12 cellular contexts compared by ENCODE assay signal in genomic region chr9:78707080-78707479, GRCh38.
DNase-seq lines count a peak whose midpoint lies in the region; ATAC-seq and TF ChIP-seq lines count a peak whose summit lies in the region.
"Had no signal": no experiment of that assay in that cellular context is flagged by ENCODE, and none has a peak within 500 bp of the region (broad histone marks: within the 10 kb centered on the region; RNA-seq: fewer than 3 reads in every experiment).

No MANE protein-coding gene starts in this region.

- H2AFZ ChIP-seq in PC-3 (ENCODE audit: low read length) = no peak overlapping the region

- no TSS peak for BruUV-seq in PC-3 (replicated peaks; lab: Mats Ljungman, UMichigan)

- H4K20me1 ChIP-seq in PC-3 (ENCODE audit: low read length) = no peaks in the 10 kb centered on the region

- no peak overlapping the region for H3K4me3 ChIP-seq in PC-3 (ENCODE audit: low read length)

- DNase-seq in PC-3 = no peak
- no peak for DNase-seq in Right ventricle myocardium inferior (ENCODE audit: missing footprints)
- no peak for DNase-seq in activated effector memory CD4-positive, alpha-beta T cell treated with anti-CD3 and anti-CD28 coated beads, Interleukin-2, amount 50 U/mL, for 16 hours
- DNase-seq in DMS153 treated with DMSO at 0.1 percent for 48 hours (lab: John Stamatoyannopoulos, UW; ENCODE audit: unreplicated experiment) = no peak
- DNase-seq in ecto neural progenitor cell (ENCODE audit: low spot score) = no peak
- DNase-seq: NCI-H1694, small intestine had no signal

- intact Hi-C loops in PC-3 (cut with micrococcal nuclease) (no loop called here), Right ventricle myocardium inferior (cut with DNase I) (no loop called here)

- no peaks in the 10 kb centered on the region for H3K79me2 ChIP-seq in PC-3 (ENCODE audit: low read length)

- H3K9me2 ChIP-seq in PC-3 (replicated peaks; ENCODE audit: low read length) = no peaks in the 10 kb centered on the region

- H3K4me2 ChIP-seq in PC-3 (ENCODE audit: low read length) = peak overlapping the region; percentile 77

- H3K36me3 ChIP-seq in PC-3 (ENCODE audit: low read depth, low read length) = no peaks in the 10 kb centered on the region

- H3K4me1 ChIP-seq in PC-3 (ENCODE audit: insufficient read depth, low read length) = peaks cover 16% of the 10 kb centered on the region

- no peak overlapping the region for H3K27ac ChIP-seq in PC-3 (ENCODE audit: low read length)

- H3K27me3 ChIP-seq in PC-3 (ENCODE audit: low read length) = no peaks in the 10 kb centered on the region

- TF ChIP-seq CTCF in PC-3 (conservative IDR thresholded peaks at IDR 0.05; ENCODE audit: low read depth, low read length) = no peak

- POLR2A ChIA-PET in PC-3 (lab: Charles Lee; ENCODE audit: unreplicated experiment) = no interaction called here

- no peak overlapping the region for H3K9ac ChIP-seq in PC-3 (ENCODE audit: low read length)

- H3F3A ChIP-seq in PC-3 (ENCODE audit: low read length, unreplicated experiment) = no peaks in the 10 kb centered on the region

- H3K9me3 ChIP-seq in PC-3 (ENCODE audit: low read length) = no peaks in the 10 kb centered on the region

- CTCF ChIA-PET in PC-3 (lab: Charles Lee) = no interaction called here

- ATAC-seq in GM18498 (IDR thresholded peaks at IDR 0.05; ENCODE audit: unreplicated experiment) = peak; percentile 62
- ATAC-seq in GM21381 (IDR thresholded peaks at IDR 0.05; ENCODE audit: unreplicated experiment) = peak; percentile 44
- peak; percentile 22 for ATAC-seq in HG03060 (IDR thresholded peaks at IDR 0.05; ENCODE audit: low read depth, unreplicated experiment)
- ATAC-seq in PC-3 = no peak
- no peak for ATAC-seq in Right ventricle myocardium inferior
- ATAC-seq: Panc1; stimulated activated effector memory CD8-positive, alpha-beta T cell treated with anti-CD3 and anti-CD28 coated beads, Interleukin-12 subunit alpha, Interleukin-12 subunit beta, amount 100 ng/mL, for 72 hours had no signal

Comparison
In these comparisons a context has a peak if more than half of its experiments do, and no peak if none do; other contexts are left out.
1. ATAC-seq: peak in GM18498 (single experiment), GM21381 (single experiment) and HG03060 (single experiment); none in PC-3 (single experiment) and Right ventricle myocardium inferior (single experiment).